Comparison of ENCODE assay signal across 10 cellular contexts in genomic region chr7:2979276-2979675, GRCh38.
DNase-seq lines count a peak whose midpoint lies in the region; ATAC-seq lines count a peak whose summit lies in the region.
"Had no signal": no experiment of that assay in that cellular context is flagged by ENCODE, and none has a peak within 500 bp of the region (broad histone marks: within the 10 kb centered on the region; RNA-seq: fewer than 3 reads in every experiment).

No MANE protein-coding gene starts in this region.

- intact Hi-C loops in activated CD4-positive, alpha-beta T cell treated with anti-CD3 and anti-CD28 coated beads, Interleukin-2, amount 10 ng/mL, durations not matched to agents 24 days and 14 days (cut with micrococcal nuclease), result loop anchor here (2.0 to 10.0 kb wide), 6 partner anchors 22 to 204 kb away; partner anchors contain the start of gene CARD11

- peak overlapping the region; percentile 94 for H3K27ac Mint-ChIP-seq in activated CD4-positive, alpha-beta T cell treated with anti-CD3 and anti-CD28 coated beads, Interleukin-2, amount 10 ng/mL, durations not matched to agents 24 days and 14 days
- peak overlapping the region; percentile 94 for H3K27ac Mint-ChIP-seq in activated naive CD8-positive, alpha-beta T cell treated with anti-CD3 and anti-CD28 coated beads, Interleukin-2, amount 50 U/mL, for 24 hours
- H3K27ac Mint-ChIP-seq in stimulated activated memory B cell treated with anti-CD40 and anti-IgM and Interleukin-4, amounts not matched to agents 10 μg/mL and 1 μg/mL and 100 μg/mL, for 72 hours, result peak overlapping the region; percentile 93

- peaks cover 36% of the 10 kb centered on the region for H3K36me3 Mint-ChIP-seq in activated CD4-positive, alpha-beta T cell treated with anti-CD3 and anti-CD28 coated beads, Interleukin-2, amount 10 ng/mL, durations not matched to agents 24 days and 14 days (ENCODE audit: low read depth)
- peaks cover 39% of the 10 kb centered on the region for H3K36me3 Mint-ChIP-seq in activated naive CD8-positive, alpha-beta T cell treated with anti-CD3 and anti-CD28 coated beads, Interleukin-2, amount 50 U/mL, for 24 hours (ENCODE audit: low read depth)
- peaks cover 45% of the 10 kb centered on the region for H3K36me3 Mint-ChIP-seq in stimulated activated memory B cell treated with anti-CD40 and anti-IgM and Interleukin-4, amounts not matched to agents 10 μg/mL and 1 μg/mL and 100 μg/mL, for 72 hours

- peaks cover 60% of the 10 kb centered on the region for H3K4me1 Mint-ChIP-seq in activated CD4-positive, alpha-beta T cell treated with anti-CD3 and anti-CD28 coated beads, Interleukin-2, amount 10 ng/mL, durations not matched to agents 24 days and 14 days
- H3K4me1 Mint-ChIP-seq in activated naive CD8-positive, alpha-beta T cell treated with anti-CD3 and anti-CD28 coated beads, Interleukin-2, amount 50 U/mL, for 24 hours, result peaks cover 80% of the 10 kb centered on the region
- peaks cover 93% of the 10 kb centered on the region for H3K4me1 Mint-ChIP-seq in stimulated activated memory B cell treated with anti-CD40 and anti-IgM and Interleukin-4, amounts not matched to agents 10 μg/mL and 1 μg/mL and 100 μg/mL, for 72 hours

- H3K9me3 Mint-ChIP-seq in activated CD4-positive, alpha-beta T cell treated with anti-CD3 and anti-CD28 coated beads, Interleukin-2, amount 10 ng/mL, durations not matched to agents 24 days and 14 days, result no peaks in the 10 kb centered on the region
- H3K9me3 Mint-ChIP-seq in activated naive CD8-positive, alpha-beta T cell treated with anti-CD3 and anti-CD28 coated beads, Interleukin-2, amount 50 U/mL, for 24 hours, result no peaks in the 10 kb centered on the region
- H3K9me3 Mint-ChIP-seq in stimulated activated memory B cell treated with anti-CD40 and anti-IgM and Interleukin-4, amounts not matched to agents 10 μg/mL and 1 μg/mL and 100 μg/mL, for 72 hours, result peaks cover 2% of the 10 kb centered on the region

- H3K4me3 Mint-ChIP-seq in activated CD4-positive, alpha-beta T cell treated with anti-CD3 and anti-CD28 coated beads, Interleukin-2, amount 10 ng/mL, durations not matched to agents 24 days and 14 days, result peak overlapping the region; percentile 82
- peak overlapping the region; percentile 76 for H3K4me3 Mint-ChIP-seq in activated naive CD8-positive, alpha-beta T cell treated with anti-CD3 and anti-CD28 coated beads, Interleukin-2, amount 50 U/mL, for 24 hours
- H3K4me3 Mint-ChIP-seq in stimulated activated memory B cell treated with anti-CD40 and anti-IgM and Interleukin-4, amounts not matched to agents 10 μg/mL and 1 μg/mL and 100 μg/mL, for 72 hours, result peak overlapping the region; percentile 83

- DNase-seq in activated CD4-positive, alpha-beta T cell treated with anti-CD3 and anti-CD28 coated beads, Interleukin-2, amount 10 ng/mL, durations not matched to agents 24 days and 14 days, result no peak
- DNase-seq in activated CD4-positive, alpha-beta T cell treated with anti-CD3 and anti-CD28 coated beads, Interleukin-2, amount 50 U/mL, for 48 hours, result no peak
- no peak for DNase-seq in activated naive CD8-positive, alpha-beta T cell treated with anti-CD3 and anti-CD28 coated beads, Interleukin-2, amount 50 U/mL, for 24 hours
- DNase-seq in NCI-H187 treated with DMSO at 0.1 percent for 48 hours (lab: John Stamatoyannopoulos, UW) (no peak), activated gamma-delta T cell (lab: John Stamatoyannopoulos, UW) (no peak)
- DNase-seq: activated effector memory CD4-positive, alpha-beta T cell treated with anti-CD3 and anti-CD28 coated beads, Interleukin-2, amount 50 U/mL, for 16 hours; NCI-H1105 had no signal

- no peaks in the 10 kb centered on the region for H3K27me3 Mint-ChIP-seq in activated CD4-positive, alpha-beta T cell treated with anti-CD3 and anti-CD28 coated beads, Interleukin-2, amount 10 ng/mL, durations not matched to agents 24 days and 14 days
- no peaks in the 10 kb centered on the region for H3K27me3 Mint-ChIP-seq in activated naive CD8-positive, alpha-beta T cell treated with anti-CD3 and anti-CD28 coated beads, Interleukin-2, amount 50 U/mL, for 24 hours
- H3K27me3 Mint-ChIP-seq in stimulated activated memory B cell treated with anti-CD40 and anti-IgM and Interleukin-4, amounts not matched to agents 10 μg/mL and 1 μg/mL and 100 μg/mL, for 72 hours, result no peaks in the 10 kb centered on the region

- ATAC-seq in HG03103 (IDR thresholded peaks at IDR 0.05; ENCODE audit: low read depth, unreplicated experiment) (peak; percentile 26), GM21381 (IDR thresholded peaks at IDR 0.05; ENCODE audit: unreplicated experiment) (no peak)
- peak; percentile 1 for ATAC-seq in activated naive CD8-positive, alpha-beta T cell treated with anti-CD3 and anti-CD28 coated beads, Interleukin-2, amount 50 U/mL, for 24 hours
- peak; percentile 14 for ATAC-seq in stimulated activated memory B cell treated with anti-CD40 and anti-IgM and Interleukin-4, amounts not matched to agents 10 μg/mL and 1 μg/mL and 100 μg/mL, for 72 hours
